ENCODE assay signal across 22 cellular contexts in genomic region chr13:70330697-70331361, GRCh38.
DNase-seq lines count a peak whose midpoint lies in the region; ATAC-seq, FAIRE-seq and TF ChIP-seq lines count a peak whose summit lies in the region.
"Had no signal": no experiment of that assay in that cellular context is flagged by ENCODE, and none has a peak within 500 bp of the region (broad histone marks: within the 10 kb centered on the region; RNA-seq: fewer than 3 reads in every experiment).

No MANE protein-coding gene starts in this region.

- H3K9me3 ChIP-seq in body of pancreas (no peaks in the 10 kb centered on the region), pancreas (no peaks in the 10 kb centered on the region), psoas muscle (no peaks in the 10 kb centered on the region)
- H3K9me3 ChIP-seq: BLaER1 treated with 17β-estradiol and CSF1 and Interleukin-3, amounts not matched to agents 10 nM and 100 nM; Caco-2 had no signal

- WGBS in body of pancreas, 2 donors = 55 to 69% methylated on average over 2 of the region's 2 CpGs
- 58 to 62% methylated on average over 2 of the region's 2 CpGs for WGBS in pancreas, 2 donors
- 91 to 94% (median 92%) methylated on average over 2 of the region's 2 CpGs for WGBS in psoas muscle, 3 donors

- no peak overlapping the region for H3K27ac ChIP-seq in body of pancreas
- H3K27ac ChIP-seq in pancreas = no peak overlapping the region
- H3K27ac ChIP-seq in psoas muscle = no peak overlapping the region
- H3K27ac ChIP-seq: BLaER1 treated with 17β-estradiol and CSF1 and Interleukin-3, amounts not matched to agents 10 nM and 100 nM; C4-2B had no signal

- no peak for TF ChIP-seq POLR2A in body of pancreas (IDR thresholded peaks at IDR 0.05)

- H3K4me1 ChIP-seq in body of pancreas (no peaks in the 10 kb centered on the region), pancreas (peaks cover 0 to 7% (median 0%) of the 10 kb centered on the region in 3 donors), psoas muscle (no peaks in the 10 kb centered on the region)
- H3K4me1 ChIP-seq: BLaER1 treated with 17β-estradiol and CSF1 and Interleukin-3, amounts not matched to agents 10 nM and 100 nM; Caco-2 had no signal

- FAIRE-seq in pancreas (lab: Jason Lieb, UNC) = no peak
- FAIRE-seq: A204.1, D721Med, G401.6, GM12878, GM12892, GM18507 had no signal

- TF ChIP-seq CTCF in body of pancreas (IDR thresholded peaks at IDR 0.05) (no peak), epithelial cell of esophagus (IDR thresholded peaks at IDR 0.05; ENCODE audit: insufficient read depth, low read depth, low read length, missing control alignments) (no peak), pancreas (IDR thresholded peaks at IDR 0.05) (no peak), psoas muscle (IDR thresholded peaks at IDR 0.05) (no peak)

- peak; percentile 74 for ATAC-seq in body of pancreas
- peak in 3 of 4 donors; percentile 51 to 74 (median 70) for ATAC-seq in pancreas
- no peak for ATAC-seq in psoas muscle
- no peak for ATAC-seq in Right ventricle myocardium inferior
- ATAC-seq: CD8-positive, alpha-beta T cell; GM12878 had no signal

- H3K27me3 ChIP-seq in body of pancreas (no peaks in the 10 kb centered on the region), pancreas (no peaks in the 10 kb centered on the region), psoas muscle (ENCODE audit: insufficient read depth in 3 of 3, low read length in 2 of 3) (no peaks in the 10 kb centered on the region)
- H3K27me3 ChIP-seq: BLaER1 treated with 17β-estradiol and CSF1 and Interleukin-3, amounts not matched to agents 10 nM and 100 nM had no signal

- no peak for DNase-seq in body of pancreas
- DNase-seq in epithelial cell of esophagus (ENCODE audit: low read depth) = peak; percentile 14
- DNase-seq in pancreas = no peak
- no peak for DNase-seq in psoas muscle
- DNase-seq in NCI-H1417 treated with DMSO at 0.1 percent for 48 hours (lab: John Stamatoyannopoulos, UW) = no peak
- no peak for DNase-seq in GDM1 (lab: John Stamatoyannopoulos, UW)
- DNase-seq in Right ventricle myocardium inferior (ENCODE audit: missing footprints) = no peak
- DNase-seq: 8988T; ACHN; Caco-2; Calu3; CD4-positive, alpha-beta T cell; CD8-positive, alpha-beta T cell; DMS79 treated with DMSO at 0.1 percent for 48 hours had no signal

- H3K4me3 ChIP-seq in body of pancreas (no peak overlapping the region), epithelial cell of esophagus (ENCODE audit: low read length) (no peak overlapping the region), pancreas (no peak overlapping the region), psoas muscle (no peak overlapping the region)
- H3K4me3 ChIP-seq: BLaER1 treated with 17β-estradiol and CSF1 and Interleukin-3, amounts not matched to agents 10 nM and 100 nM; GM12878 had no signal

- intact Hi-C loops in body of pancreas (cut with DNase I) = no loop called here
- intact Hi-C loops in pancreas (cut with DNase I) = no loop called here
- intact Hi-C loops in psoas muscle (cut with DNase I) = no loop called here
- intact Hi-C loops in Right ventricle myocardium inferior (cut with DNase I) = no loop called here

- H3K36me3 ChIP-seq in body of pancreas (replicated peaks in 1 of 2; ENCODE audit: insufficient read depth in 1 of 2, low read depth in 2 of 2) = no peaks in the 10 kb centered on the region
- no peaks in the 10 kb centered on the region for H3K36me3 ChIP-seq in pancreas
- no peaks in the 10 kb centered on the region for H3K36me3 ChIP-seq in psoas muscle (ENCODE audit: insufficient read depth in 1 of 2, low read depth in 1 of 2)
- H3K36me3 ChIP-seq: BLaER1 treated with 17β-estradiol and CSF1 and Interleukin-3, amounts not matched to agents 10 nM and 100 nM had no signal

Comparison
In these comparisons a context has a peak if more than half of its experiments do, and no peak if none do; other contexts are left out.
1. ATAC-seq: peak in body of pancreas (single experiment) and pancreas (3 of 4); none in psoas muscle (0 of 4) and Right ventricle myocardium inferior (single experiment).